22 cellular contexts compared by ENCODE assay signal in the genomic region with DNA sequence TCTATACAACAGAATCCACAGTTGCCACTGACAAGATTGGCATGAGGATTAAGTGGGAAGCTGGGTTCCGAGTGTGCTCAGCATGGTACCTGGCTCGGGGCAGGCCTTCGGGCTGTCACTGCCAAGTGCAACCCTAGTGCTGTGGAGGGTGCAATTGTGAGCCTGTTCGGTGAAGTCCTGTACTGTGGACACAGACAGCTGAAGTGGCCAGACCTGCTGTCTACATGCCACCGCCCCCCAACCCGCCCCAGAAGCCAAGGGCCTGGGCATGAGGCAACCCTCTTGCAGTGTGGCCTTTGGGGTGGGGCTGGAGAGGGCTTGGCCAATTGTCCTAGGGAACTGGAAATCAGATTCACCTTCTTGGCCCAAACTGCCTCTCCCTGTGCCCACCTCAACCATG. TPM values are rescaled to one million over a fixed set of nuclear protein-coding genes. Genes with fewer than 3 reads are reported as not detected.
A peak's percentile ranks its signal among the peaks of the same experiment; 100 is the strongest.
DNase-seq lines count a peak whose midpoint lies in the region; ATAC-seq, FAIRE-seq and TF ChIP-seq lines count a peak whose summit lies in the region.
"Had no signal": no experiment of that assay in that cellular context is flagged by ENCODE, and none has a peak within 500 bp of the region (broad histone marks: within the 10 kb centered on the region; RNA-seq: fewer than 3 reads in every experiment).

No MANE protein-coding gene starts in this region.

- CTCF ChIA-PET in OCI-LY7 (lab: Charles Lee; ENCODE audit: unreplicated experiment): no interaction called here

- peaks cover 30% of the 10 kb centered on the region for H3K4me1 ChIP-seq in OCI-LY7 (ENCODE audit: insufficient read depth, low read length, poor library complexity, severe bottlenecking)
- peaks cover 5% of the 10 kb centered on the region for H3K4me1 ChIP-seq in effector memory CD4-positive, alpha-beta T cell (ENCODE audit: control insufficient read depth, insufficient read depth, low read length, poor library complexity, severe bottlenecking)

- no peaks in the 10 kb centered on the region for H3K9me2 ChIP-seq in OCI-LY7 (ENCODE audit: insufficient read depth, low read length)

- H3K4me3 ChIP-seq in OCI-LY7 (ENCODE audit: low read depth, low read length, poor library complexity, severe bottlenecking): no peak overlapping the region
- no peak overlapping the region for H3K4me3 ChIP-seq in effector memory CD4-positive, alpha-beta T cell (ENCODE audit: insufficient read depth, low read depth, low read length, poor library complexity, severe bottlenecking)
- H3K4me3 ChIP-seq: K562 had no signal

- H2AFZ ChIP-seq in OCI-LY7 (ENCODE audit: low read length): no peak overlapping the region

- ATAC-seq in esophagus mucosa: peak; percentile 22
- no peak for ATAC-seq in HG03469 (IDR thresholded peaks at IDR 0.05; ENCODE audit: unreplicated experiment)
- no peak for ATAC-seq in GM21825 (IDR thresholded peaks at IDR 0.05; ENCODE audit: unreplicated experiment)
- ATAC-seq: CD8-positive, alpha-beta T cell; K562 had no signal

- no TSS peak for BruUV-seq in OCI-LY7 (replicated peaks; lab: Mats Ljungman, UMichigan)

- H3K4me2 ChIP-seq in OCI-LY7 (ENCODE audit: low read length): peak overlapping the region; percentile 74; the same call in 1 of the 2 replicates

- H3K27ac ChIP-seq in OCI-LY7 (ENCODE audit: low read depth, low read length, poor library complexity, severe bottlenecking): no peak overlapping the region
- no peak overlapping the region for H3K27ac ChIP-seq in effector memory CD4-positive, alpha-beta T cell (ENCODE audit: insufficient read depth, low read length, poor library complexity, severe bottlenecking)
- H3K27ac ChIP-seq: 22Rv1 had no signal

- intact Hi-C loops in OCI-LY7 (cut with micrococcal nuclease; ENCODE audit: unreplicated experiment): loop anchor here (5.0 to 10.0 kb wide), 2 partner anchors 134 to 294 kb away; no protein-coding TSS in a partner anchor

- no peak for TF ChIP-seq CTCF in OCI-LY7 (conservative IDR thresholded peaks at IDR 0.05; ENCODE audit: low read length)

- peaks cover 31% of the 10 kb centered on the region for H3K27me3 ChIP-seq in effector memory CD4-positive, alpha-beta T cell (replicated peaks; ENCODE audit: control insufficient read depth, insufficient read depth, low read length, poor library complexity, severe bottlenecking)

- no peak for FAIRE-seq in frontal cortex (lab: Jason Lieb, UNC)
- FAIRE-seq: H54, K562 had no signal

- H3K36me3 ChIP-seq in OCI-LY7 (ENCODE audit: insufficient read depth, low read length): no peaks in the 10 kb centered on the region
- no peaks in the 10 kb centered on the region for H3K36me3 ChIP-seq in effector memory CD4-positive, alpha-beta T cell (ENCODE audit: control insufficient read depth, insufficient read depth, low read length)

- no peaks in the 10 kb centered on the region for H3K79me2 ChIP-seq in OCI-LY7 (ENCODE audit: insufficient read depth, low read depth, low read length)

- DNase-seq in DMS53 (lab: John Stamatoyannopoulos, UW) (peak; percentile 46), DMS53 treated with DMSO at 0.1 percent for 48 hours (lab: John Stamatoyannopoulos, UW; ENCODE audit: unreplicated experiment) (no peak), OCI-LY7 (ENCODE audit: low spot score) (no peak), frontal cortex (ENCODE audit: low spot score in 2 of 2) (no peak)
- DNase-seq in effector memory CD4-positive, alpha-beta T cell: no peak
- DNase-seq: ACHN; C1 segment of cervical spinal cord; Calu3; CD8-positive, alpha-beta T cell; DMS153; GF-D8; NCI-H1092 treated with DMSO at 0.1 percent for 48 hours; NCI-H1436 treated with DMSO at 0.1 percent for 48 hours; NCI-H1930; NCI-H524 treated with DMSO at 0.1 percent for 48 hours; SHP77 had no signal

- H4K20me1 ChIP-seq in OCI-LY7 (ENCODE audit: insufficient read depth, low read length): no peaks in the 10 kb centered on the region; the same call in 1 of the 2 replicates

- POLR2A ChIA-PET in OCI-LY7 (lab: Charles Lee): no interaction called here

- no peaks in the 10 kb centered on the region for H3K9me3 ChIP-seq in OCI-LY7 (ENCODE audit: low read length)
- no peaks in the 10 kb centered on the region for H3K9me3 ChIP-seq in effector memory CD4-positive, alpha-beta T cell (ENCODE audit: control insufficient read depth, low read length)

RNA-seq across cellular contexts. Expression of a gene that starts 15.6 kb away (rescaled TPM):
- not detected in 2 replicates for total RNA-seq in OCI-LY7 (2014; rRNA removed; shearing (Covaris generic))
- total RNA-seq in OCI-LY7 (2022) (not detected in 2 replicates), esophagus mucosa (0.08 TPM), frontal cortex (20.8 TPM)
- total RNA-seq: Calu3; CD8-positive, alpha-beta T cell; K562 had no signal

Comparison
In these comparisons a context has a peak if more than half of its experiments do, and no peak if none do; other contexts are left out.
1. RNA of a gene that starts 15.6 kb away (total RNA-seq): 20.8 TPM in frontal cortex (single experiment); 0.08 TPM in esophagus mucosa (single experiment) and not detected in OCI-LY7; every median in the first group is over 10 times any median in the second.